Comparison of ENCODE assay signal across 12 cellular contexts in the genomic region with DNA sequence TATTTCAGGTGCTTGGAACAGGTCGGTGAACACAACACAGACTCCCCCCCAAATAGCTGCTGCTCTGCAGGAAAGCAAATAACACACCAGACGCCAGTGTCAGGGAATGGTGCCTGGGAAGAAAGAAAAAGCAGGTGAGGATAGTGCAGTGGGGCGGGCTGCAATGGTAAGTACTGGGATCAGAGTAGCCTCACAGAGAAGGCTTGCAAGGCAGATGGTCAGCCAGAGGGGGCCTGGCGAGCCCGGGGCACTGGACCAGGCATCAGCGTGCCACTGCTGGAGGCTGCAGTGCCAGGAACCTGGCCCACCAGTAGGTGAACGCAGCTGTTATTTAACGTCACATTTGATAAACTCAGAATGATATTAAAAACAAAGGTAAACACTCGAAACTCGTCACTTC. TPM values are rescaled to one million over a fixed set of nuclear protein-coding genes. Genes with fewer than 3 reads are reported as not detected.
DNase-seq lines count a peak whose midpoint lies in the region; TF ChIP-seq lines count a peak whose summit lies in the region.
"Had no signal": no experiment of that assay in that cellular context is flagged by ENCODE, and none has a peak within 500 bp of the region (broad histone marks: within the 10 kb centered on the region; RNA-seq: fewer than 3 reads in every experiment).

No MANE protein-coding gene starts in this region.

- H3K4me1 Mint-ChIP-seq in CD4-positive, alpha-beta memory T cell, result peaks cover 39 to 61% (median 49%) of the 10 kb centered on the region in 4 donors
- H3K4me1 Mint-ChIP-seq in HFFc6 (ENCODE audit: low read depth), result peaks cover 37% of the 10 kb centered on the region

- 88 to 89% methylated on average over 8 to 9 of the region's 10 CpGs for WGBS in mesodermal cell (ENCODE audit: insufficient coverage in 2 of 2), 2 experiments

- H3K27ac Mint-ChIP-seq in CD4-positive, alpha-beta memory T cell, result peak overlapping the region; percentile 36 to 93 (median 87)
- H3K27ac Mint-ChIP-seq in HFFc6, result peak overlapping the region; percentile 72; the same call in 1 of the 2 replicates

- TF ChIP-seq CTCF in HFFc6 (IDR thresholded peaks at IDR 0.05), result peak; percentile 40
- TF ChIP-seq CTCF in astrocyte of the cerebellum (IDR thresholded peaks at IDR 0.05; ENCODE audit: low read depth, low read length, missing control alignments), result peak; percentile 19

- no peaks in the 10 kb centered on the region for H3K27me3 ChIP-seq in CD4-positive, alpha-beta memory T cell (ENCODE audit: insufficient read depth, low read length)
- H3K27me3 ChIP-seq: hepatocyte had no signal

- peaks cover 0 to 1% of the 10 kb centered on the region in 2 donors for H3K36me3 Mint-ChIP-seq in CD4-positive, alpha-beta memory T cell
- H3K36me3 Mint-ChIP-seq in HFFc6 (ENCODE audit: low read depth), result no peaks in the 10 kb centered on the region

- peak overlapping the region; percentile 16 for H3K27ac ChIP-seq in CD4-positive, alpha-beta memory T cell (ENCODE audit: low read depth, low read length)
- peak overlapping the region; percentile 90 for H3K27ac ChIP-seq in mesodermal cell (ENCODE audit: low read depth, low read length, severe bottlenecking)
- H3K27ac ChIP-seq: hepatocyte, PC-9 had no signal

- H3K36me3 ChIP-seq in CD4-positive, alpha-beta memory T cell (ENCODE audit: insufficient read depth, low read length), result no peaks in the 10 kb centered on the region
- no peaks in the 10 kb centered on the region for H3K36me3 ChIP-seq in mesodermal cell (ENCODE audit: control insufficient read depth, insufficient read depth, low read length)

- POLR2A ChIA-PET in CD4-positive, alpha-beta memory T cell (lab: Charles Lee; ENCODE audit: partially characterized antibody), result no interaction called here

- H3K4me1 ChIP-seq in CD4-positive, alpha-beta memory T cell (ENCODE audit: insufficient read depth, low read length), result peaks cover 48% of the 10 kb centered on the region
- H3K4me1 ChIP-seq in mesodermal cell (ENCODE audit: control insufficient read depth, insufficient read depth, low read length, poor library complexity, severe bottlenecking), result peaks cover 37% of the 10 kb centered on the region

- no peaks in the 10 kb centered on the region for H3K9me3 Mint-ChIP-seq in CD4-positive, alpha-beta memory T cell
- H3K9me3 Mint-ChIP-seq in HFFc6, result no peaks in the 10 kb centered on the region

- intact Hi-C loops in CD4-positive, alpha-beta memory T cell (cut with micrococcal nuclease), result no loop called here

- in situ Hi-C loops in astrocyte of the cerebellum (cut with HindIII; ENCODE audit: low sequenced_read_pairs), result no loop called here

- H3K27me3 Mint-ChIP-seq in CD4-positive, alpha-beta memory T cell, result peaks cover 0 to 1% of the 10 kb centered on the region in 2 donors
- peaks cover 25% of the 10 kb centered on the region for H3K27me3 Mint-ChIP-seq in HFFc6 (ENCODE audit: insufficient read depth)

- CTCF ChIA-PET in CD4-positive, alpha-beta memory T cell (lab: Charles Lee; ENCODE audit: partially characterized antibody), result interaction anchor here (1.0 to 1.3 kb wide), 2 partner anchors 14 to 90 kb away, joined by 4 read pairs; no protein-coding TSS in a partner anchor

- no peak for DNase-seq in CD4-positive, alpha-beta memory T cell
- DNase-seq in HFFc6 (no peak), astrocyte of the cerebellum (ENCODE audit: low read depth) (no peak), NCI-H446 treated with DMSO at 0.1 percent for 48 hours (lab: John Stamatoyannopoulos, UW) (no peak), NCI-H524 treated with DMSO at 0.1 percent for 48 hours (lab: John Stamatoyannopoulos, UW) (no peak), Kasumi-1 (lab: John Stamatoyannopoulos, UW) (no peak)
- DNase-seq: erythroblast, NCI-H1105 treated with DMSO at 0.1 percent for 48 hours had no signal

- H3K4me3 ChIP-seq in CD4-positive, alpha-beta memory T cell (ENCODE audit: low read length in 2 of 2), result no peak overlapping the region
- H3K4me3 ChIP-seq in astrocyte of the cerebellum (ENCODE audit: low read depth, low read length), result no peak overlapping the region
- H3K4me3 ChIP-seq in mesodermal cell (ENCODE audit: extremely low read depth, insufficient read depth, low read length, poor library complexity, severe bottlenecking), result no peak overlapping the region
- H3K4me3 ChIP-seq: hepatocyte, PC-9, skin epidermis had no signal

- peak overlapping the region in 7 of 8 donors; percentile 2 to 74 (median 57) for H3K4me3 Mint-ChIP-seq in CD4-positive, alpha-beta memory T cell
- H3K4me3 Mint-ChIP-seq in HFFc6, result peak overlapping the region; percentile 20

- H3K9me3 ChIP-seq in CD4-positive, alpha-beta memory T cell (ENCODE audit: control insufficient read depth in 1 of 2, low read length in 2 of 2), result no peaks in the 10 kb centered on the region
- H3K9me3 ChIP-seq in mesodermal cell (ENCODE audit: control insufficient read depth, low read length), result no peaks in the 10 kb centered on the region

RNA-seq across cellular contexts. Expression of a gene that starts 60.0 kb away (rescaled TPM):
- 10 to 100 TPM; 40.1 to 40.8 TPM for total RNA-seq in CD4-positive, alpha-beta memory T cell
- 1 to 10 TPM; 2.8 to 5.7 TPM for polyA plus RNA-seq in CD4-positive, alpha-beta memory T cell
- 100 to 1,000 TPM in 1 of 6 experiments, 10 to 100 TPM in 5; 78.2 to 112 (median 80.3) TPM for total RNA-seq in HFFc6 (2021; fragmentation: NEBNext Ultra II Directional; extraction: Animal tissue kit (Norgen Biotek cat#: 25700))
- 72.3 TPM for polyA plus RNA-seq in mesodermal cell (2013, experiment 1 of 2)
- polyA plus RNA-seq in mesodermal cell (2013, experiment 2 of 2), result 59.6 TPM
